ENCODE assay signal across 26 cellular contexts in genomic region chrX:30015440-30015839, GRCh38.
"Had no signal": no experiment of that assay in that cellular context is flagged by ENCODE, and none has a peak within 500 bp of the region (broad histone marks: within the 10 kb centered on the region; RNA-seq: fewer than 3 reads in every experiment).

No MANE protein-coding gene starts in this region.

- H3K4me3 ChIP-seq: stomach, suprapubic skin, testis, thoracic aorta, thyroid gland, tibial artery, tibial nerve, transverse colon, upper lobe of left lung, upper lobe of right lung, uterus, vagina had no signal

- DNase-seq: stimulated activated CD4-positive, alpha-beta T cell treated with anti-CD3 and anti-CD28 coated beads, Interleukin-2, amount 100 ng/mL, for 48 hours; stimulated activated CD4-positive, alpha-beta T cell treated with anti-CD3 and anti-CD28 coated beads, Interleukin-4, amount 100 ng/mL, for 1 hour; stimulated activated CD4-positive, alpha-beta T cell treated with anti-CD3 and anti-CD28 coated beads, Interleukin-4, amount 100 ng/mL, for 24 hours; stimulated activated CD4-positive, alpha-beta T cell treated with anti-CD3 and anti-CD28 coated beads, Interleukin-4, amount 100 ng/mL, for 4 hours; stimulated activated CD8-positive, alpha-beta memory T cell treated with anti-CD3 and anti-CD28 coated beads, Interleukin-4, amount 100 ng/mL, for 48 hours; stimulated activated naive B cell treated with anti-CD40 and anti-IgM and Interleukin-4, amounts not matched to agents 10 μg/mL and 1 μg/mL and 100 μg/mL, for 72 hours; stimulated activated naive CD4-positive, alpha-beta T cell; stimulated activated naive CD4-positive, alpha-beta T cell treated with Interleukin-2 at 50 U/mL for 16 hours; stimulated activated naive CD8-positive, alpha-beta T cell treated with anti-CD3 and anti-CD28 coated beads, Interleukin-15, amount 100 ng/mL, for 72 hours; stimulated activated naive CD8-positive, alpha-beta T cell treated with anti-CD3 and anti-CD28 coated beads, Interleukin-15, Interleukin-2, amounts not matched to agents 100 U/mL and 50 U/mL, for 24 hours; stomach; substantia nigra; testis; thyroid gland; tibial artery; transverse colon; trophoblast cell; upper lobe of left lung; upper lobe of right lung; uterus had no signal

- ATAC-seq: stimulated activated effector memory CD8-positive, alpha-beta T cell treated with anti-CD3 and anti-CD28 coated beads, Interleukin-12 subunit alpha, Interleukin-12 subunit beta, amount 100 ng/mL, for 72 hours; stimulated activated memory B cell treated with anti-CD40 and anti-IgM and Interleukin-4, amounts not matched to agents 10 μg/mL and 1 μg/mL and 100 μg/mL, for 72 hours; stimulated activated naive B cell treated with anti-CD40 and anti-IgM and Interleukin-4, amounts not matched to agents 10 μg/mL and 1 μg/mL and 100 μg/mL, for 72 hours; stimulated activated naive CD8-positive, alpha-beta T cell treated with anti-CD3 and anti-CD28 coated beads, Interleukin-15, amount 100 ng/mL, for 72 hours; stimulated activated naive CD8-positive, alpha-beta T cell treated with anti-CD3 and anti-CD28 coated beads, Interleukin-15, Interleukin-2, amounts not matched to agents 100 U/mL and 50 U/mL, for 24 hours; upper lobe of right lung had no signal
